27 cellular contexts compared by ENCODE assay signal in genomic region chr4:36573441-36573840, GRCh38.
"Had no signal": no experiment of that assay in that cellular context is flagged by ENCODE, and none has a peak within 500 bp of the region (broad histone marks: within the 10 kb centered on the region; RNA-seq: fewer than 3 reads in every experiment).

No MANE protein-coding gene starts in this region.

- H2AFZ ChIP-seq: neural progenitor cell, parathyroid adenoma had no signal

- H3K79me2 ChIP-seq: parathyroid adenoma had no signal

- H3K27me3 ChIP-seq: esophagus squamous epithelium, heart right ventricle, left lung, neural progenitor cell, suprapubic skin, transverse colon, vagina had no signal

- H3K4me1 ChIP-seq: esophagus squamous epithelium, heart right ventricle, left lung, neural progenitor cell, parathyroid adenoma, suprapubic skin, transverse colon, vagina had no signal

- H3K36me3 ChIP-seq: esophagus squamous epithelium, heart right ventricle, left lung, neural progenitor cell, suprapubic skin, transverse colon, vagina had no signal

- H3K9me3 ChIP-seq: transverse colon, vagina had no signal

- H3K4me3 ChIP-seq: esophagus squamous epithelium, heart right ventricle, left lung, neural progenitor cell, smooth muscle cell, suprapubic skin, transverse colon, vagina had no signal

- ATAC-seq: effector memory CD8-positive, alpha-beta T cell; heart right ventricle; left cardiac atrium; left lung; naive thymus-derived CD4-positive, alpha-beta T cell; sciatic nerve; stimulated activated naive CD8-positive, alpha-beta T cell treated with anti-CD3 and anti-CD28 coated beads, Interleukin-15, amount 100 ng/mL, for 72 hours had no signal

- H3K27ac ChIP-seq: esophagus squamous epithelium, heart right ventricle, left lung, neural progenitor cell, parathyroid adenoma, suprapubic skin, transverse colon, vagina had no signal

- H3K4me2 ChIP-seq: neural progenitor cell, smooth muscle cell had no signal

- DNase-seq: dermis blood vessel endothelial cell; effector memory CD8-positive, alpha-beta T cell; erythroblast; esophagus squamous epithelium; foreskin melanocyte; glutamatergic neuron; heart right ventricle; hippocampal formation; left cardiac atrium; left lung; mammary epithelial cell; mesendoderm; midbrain; naive thymus-derived CD4-positive, alpha-beta T cell; stimulated activated CD4-positive, alpha-beta T cell treated with anti-CD3 and anti-CD28 coated beads, Interleukin-12 subunit alpha, Interleukin-12 subunit beta, amount 100 ng/mL, for 4 hours; stimulated activated CD4-positive, alpha-beta T cell treated with anti-CD3 and anti-CD28 coated beads, Interleukin-1b, Interleukin-23, amount 100 ng/mL, for 48 hours; stimulated activated CD4-positive, alpha-beta T cell treated with anti-CD3 and anti-CD28 coated beads, Interleukin-4, amount 100 ng/mL, for 1 hour; stimulated activated CD8-positive, alpha-beta memory T cell treated with anti-CD3 and anti-CD28 coated beads, Interleukin-4, amount 100 ng/mL, for 48 hours; stimulated activated naive CD4-positive, alpha-beta T cell; stimulated activated naive CD8-positive, alpha-beta T cell treated with anti-CD3 and anti-CD28 coated beads, Interleukin-15, amount 100 ng/mL, for 72 hours; transverse colon had no signal
